In the genomic region with DNA sequence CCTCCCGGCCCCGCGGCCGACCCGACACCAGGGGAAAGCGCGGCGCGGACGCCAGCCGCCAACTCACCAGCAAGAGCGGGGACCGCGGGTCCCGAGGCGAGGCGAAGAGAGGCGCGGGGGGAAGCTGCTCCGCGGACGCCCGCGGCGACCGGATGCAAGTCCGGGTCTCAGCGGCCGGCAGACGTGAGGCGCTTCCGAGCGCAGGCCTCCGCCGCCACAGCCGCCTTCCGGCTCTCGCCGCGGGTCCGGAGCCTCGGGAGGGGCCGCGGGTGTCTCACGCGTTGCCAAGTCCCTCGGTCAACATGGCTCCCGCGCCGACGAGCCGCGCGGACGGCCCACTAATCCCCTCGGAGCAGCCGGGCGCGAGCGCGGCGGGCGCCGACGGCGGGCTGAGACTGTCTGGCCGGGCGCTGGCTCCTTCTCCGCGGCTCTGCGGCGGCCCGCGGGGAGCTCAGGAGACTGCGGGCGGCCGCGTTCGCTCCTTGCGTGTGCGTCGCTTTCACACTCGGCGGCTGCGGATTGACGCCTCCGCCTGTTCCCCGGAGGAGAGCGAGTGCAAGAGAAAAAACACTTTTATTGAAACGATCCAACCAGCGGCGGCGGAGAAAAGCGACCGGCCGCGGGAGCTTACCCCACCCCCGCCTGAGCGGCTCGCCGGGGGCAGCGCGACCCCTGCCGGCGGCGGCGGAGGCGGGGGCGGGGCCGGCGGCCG, we compare ENCODE assay signal across 1 cellular context.
A peak's percentile ranks its signal among the peaks of the same experiment; 100 is the strongest.
TF ChIP-seq lines count a peak whose summit lies in the region.

A gene (minus strand): TSS at position 521 of the 712 bp plus-strand sequence. CDS start 65,603 bp downstream, outside the sequence.

TF ChIP-seq in HepG2, 621 proteins besides CTCF, POLR2A, EP300 and RAD21 (continued from another document and continues in another):
- TF ChIP-seq, protein P1, sequence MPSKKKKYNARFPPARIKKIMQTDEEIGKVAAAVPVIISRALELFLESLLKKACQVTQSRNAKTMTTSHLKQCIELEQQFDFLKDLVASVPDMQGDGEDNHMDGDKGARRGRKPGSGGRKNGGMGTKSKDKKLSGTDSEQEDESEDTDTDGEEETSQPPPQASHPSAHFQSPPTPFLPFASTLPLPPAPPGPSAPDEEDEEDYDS (CRISPR knock-in tag; IDR thresholded peaks at IDR 0.05), result peak; percentile 78
- 0 out of 2 replicates have a peak, but pooled peaks have one; percentile 45 for TF ChIP-seq KDM5B (CRISPR knock-in tag; IDR thresholded peaks at IDR 0.05; ENCODE audit: borderline replicate concordance)
- TF ChIP-seq, protein P2, sequence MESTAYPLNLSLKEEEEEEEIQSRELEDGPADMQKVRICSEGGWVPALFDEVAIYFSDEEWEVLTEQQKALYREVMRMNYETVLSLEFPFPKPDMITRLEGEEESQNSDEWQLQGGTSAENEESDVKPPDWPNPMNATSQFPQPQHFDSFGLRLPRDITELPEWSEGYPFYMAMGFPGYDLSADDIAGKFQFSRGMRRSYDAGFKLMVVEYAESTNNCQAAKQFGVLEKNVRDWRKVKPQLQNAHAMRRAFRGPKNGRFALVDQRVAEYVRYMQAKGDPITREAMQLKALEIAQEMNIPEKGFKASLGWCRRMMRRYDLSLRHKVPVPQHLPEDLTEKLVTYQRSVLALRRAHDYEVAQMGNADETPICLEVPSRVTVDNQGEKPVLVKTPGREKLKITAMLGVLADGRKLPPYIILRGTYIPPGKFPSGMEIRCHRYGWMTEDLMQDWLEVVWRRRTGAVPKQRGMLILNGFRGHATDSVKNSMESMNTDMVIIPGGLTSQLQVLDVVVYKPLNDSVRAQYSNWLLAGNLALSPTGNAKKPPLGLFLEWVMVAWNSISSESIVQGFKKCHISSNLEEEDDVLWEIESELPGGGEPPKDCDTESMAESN (CRISPR knock-in tag; conservative IDR thresholded peaks at IDR 0.05), result 0 out of 2 replicates have a peak, but pooled peaks have one; percentile 29
- TF ChIP-seq, protein P3, sequence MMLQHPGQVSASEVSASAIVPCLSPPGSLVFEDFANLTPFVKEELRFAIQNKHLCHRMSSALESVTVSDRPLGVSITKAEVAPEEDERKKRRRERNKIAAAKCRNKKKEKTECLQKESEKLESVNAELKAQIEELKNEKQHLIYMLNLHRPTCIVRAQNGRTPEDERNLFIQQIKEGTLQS (CRISPR knock-in tag; IDR thresholded peaks at IDR 0.05), result peak; percentile 13; the same call in 1 of the 2 replicates
- TF ChIP-seq, protein P4, sequence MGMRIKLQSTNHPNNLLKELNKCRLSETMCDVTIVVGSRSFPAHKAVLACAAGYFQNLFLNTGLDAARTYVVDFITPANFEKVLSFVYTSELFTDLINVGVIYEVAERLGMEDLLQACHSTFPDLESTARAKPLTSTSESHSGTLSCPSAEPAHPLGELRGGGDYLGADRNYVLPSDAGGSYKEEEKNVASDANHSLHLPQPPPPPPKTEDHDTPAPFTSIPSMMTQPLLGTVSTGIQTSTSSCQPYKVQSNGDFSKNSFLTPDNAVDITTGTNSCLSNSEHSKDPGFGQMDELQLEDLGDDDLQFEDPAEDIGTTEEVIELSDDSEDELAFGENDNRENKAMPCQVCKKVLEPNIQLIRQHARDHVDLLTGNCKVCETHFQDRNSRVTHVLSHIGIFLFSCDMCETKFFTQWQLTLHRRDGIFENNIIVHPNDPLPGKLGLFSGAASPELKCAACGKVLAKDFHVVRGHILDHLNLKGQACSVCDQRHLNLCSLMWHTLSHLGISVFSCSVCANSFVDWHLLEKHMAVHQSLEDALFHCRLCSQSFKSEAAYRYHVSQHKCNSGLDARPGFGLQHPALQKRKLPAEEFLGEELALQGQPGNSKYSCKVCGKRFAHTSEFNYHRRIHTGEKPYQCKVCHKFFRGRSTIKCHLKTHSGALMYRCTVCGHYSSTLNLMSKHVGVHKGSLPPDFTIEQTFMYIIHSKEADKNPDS (CRISPR knock-in tag; IDR thresholded peaks at IDR 0.05), result no peak
- TF ChIP-seq AGO2 (optimal IDR thresholded peaks at IDR 0.05; ENCODE audit: low read depth, low read length), result peak; percentile 72
- no peak for TF ChIP-seq ZNF720 (CRISPR knock-in tag; IDR thresholded peaks at IDR 0.05)
- TF ChIP-seq TCF12 (IDR thresholded peaks at IDR 0.05), result no peak
- TF ChIP-seq TCF12 (CRISPR knock-in tag; IDR thresholded peaks at IDR 0.05), result 0 out of 2 replicates have a peak, but pooled peaks have one; percentile 74
- TF ChIP-seq SAP130 (CRISPR knock-in tag; IDR thresholded peaks at IDR 0.05; ENCODE audit: low read depth), result peak; percentile 44
- TF ChIP-seq ZNF225 (CRISPR knock-in tag; IDR thresholded peaks at IDR 0.05), result peak; percentile 50; the same call in 1 of the 2 replicates
- 0 out of 2 replicates have a peak, but pooled peaks have one; percentile 24 for TF ChIP-seq SMAD3 (CRISPR knock-in tag; IDR thresholded peaks at IDR 0.05)
- TF ChIP-seq ZNF782 (CRISPR knock-in tag; IDR thresholded peaks at IDR 0.05; ENCODE audit: borderline replicate concordance), result peak; percentile 14; the same call in 1 of the 2 replicates
- peak; percentile 15; the same call in 1 of the 2 replicates for TF ChIP-seq SIN3A (IDR thresholded peaks at IDR 0.05; ENCODE audit: borderline replicate concordance, low read depth, low read length)
- 0 out of 2 replicates have a peak, but pooled peaks have one; percentile 24 for TF ChIP-seq ZSCAN25 (CRISPR knock-in tag; IDR thresholded peaks at IDR 0.05)
- TF ChIP-seq, protein P5, sequence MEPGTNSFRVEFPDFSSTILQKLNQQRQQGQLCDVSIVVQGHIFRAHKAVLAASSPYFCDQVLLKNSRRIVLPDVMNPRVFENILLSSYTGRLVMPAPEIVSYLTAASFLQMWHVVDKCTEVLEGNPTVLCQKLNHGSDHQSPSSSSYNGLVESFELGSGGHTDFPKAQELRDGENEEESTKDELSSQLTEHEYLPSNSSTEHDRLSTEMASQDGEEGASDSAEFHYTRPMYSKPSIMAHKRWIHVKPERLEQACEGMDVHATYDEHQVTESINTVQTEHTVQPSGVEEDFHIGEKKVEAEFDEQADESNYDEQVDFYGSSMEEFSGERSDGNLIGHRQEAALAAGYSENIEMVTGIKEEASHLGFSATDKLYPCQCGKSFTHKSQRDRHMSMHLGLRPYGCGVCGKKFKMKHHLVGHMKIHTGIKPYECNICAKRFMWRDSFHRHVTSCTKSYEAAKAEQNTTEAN (CRISPR knock-in tag; conservative IDR thresholded peaks at IDR 0.05), result peak; percentile 76
- TF ChIP-seq, protein P6, sequence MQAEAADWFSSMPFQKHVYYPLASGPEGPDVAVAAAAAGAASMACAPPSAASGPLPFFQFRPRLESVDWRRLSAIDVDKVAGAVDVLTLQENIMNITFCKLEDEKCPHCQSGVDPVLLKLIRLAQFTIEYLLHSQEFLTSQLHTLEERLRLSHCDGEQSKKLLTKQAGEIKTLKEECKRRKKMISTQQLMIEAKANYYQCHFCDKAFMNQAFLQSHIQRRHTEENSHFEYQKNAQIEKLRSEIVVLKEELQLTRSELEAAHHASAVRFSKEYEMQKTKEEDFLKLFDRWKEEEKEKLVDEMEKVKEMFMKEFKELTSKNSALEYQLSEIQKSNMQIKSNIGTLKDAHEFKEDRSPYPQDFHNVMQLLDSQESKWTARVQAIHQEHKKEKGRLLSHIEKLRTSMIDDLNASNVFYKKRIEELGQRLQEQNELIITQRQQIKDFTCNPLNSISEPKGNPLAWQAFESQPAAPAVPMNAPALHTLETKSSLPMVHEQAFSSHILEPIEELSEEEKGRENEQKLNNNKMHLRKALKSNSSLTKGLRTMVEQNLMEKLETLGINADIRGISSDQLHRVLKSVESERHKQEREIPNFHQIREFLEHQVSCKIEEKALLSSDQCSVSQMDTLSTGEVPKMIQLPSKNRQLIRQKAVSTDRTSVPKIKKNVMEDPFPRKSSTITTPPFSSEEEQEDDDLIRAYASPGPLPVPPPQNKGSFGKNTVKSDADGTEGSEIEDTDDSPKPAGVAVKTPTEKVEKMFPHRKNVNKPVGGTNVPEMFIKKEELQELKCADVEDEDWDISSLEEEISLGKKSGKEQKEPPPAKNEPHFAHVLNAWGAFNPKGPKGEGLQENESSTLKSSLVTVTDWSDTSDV (CRISPR knock-in tag; IDR thresholded peaks at IDR 0.05), result peak; percentile 4; the same call in 1 of the 2 replicates
- TF ChIP-seq ZNF777 (CRISPR knock-in tag; IDR thresholded peaks at IDR 0.05), result peak; percentile 95
- 0 out of 2 replicates have a peak, but pooled peaks have one; percentile 11 for TF ChIP-seq ETV6 (CRISPR knock-in tag; conservative IDR thresholded peaks at IDR 0.05)
- TF ChIP-seq RBFOX2 (IDR thresholded peaks at IDR 0.05; ENCODE audit: low read depth, low read length), result peak; percentile 80
- peak; percentile 52; the same call in 1 of the 2 replicates for TF ChIP-seq KMT2B (CRISPR knock-in tag; IDR thresholded peaks at IDR 0.05)
- TF ChIP-seq, protein P7, sequence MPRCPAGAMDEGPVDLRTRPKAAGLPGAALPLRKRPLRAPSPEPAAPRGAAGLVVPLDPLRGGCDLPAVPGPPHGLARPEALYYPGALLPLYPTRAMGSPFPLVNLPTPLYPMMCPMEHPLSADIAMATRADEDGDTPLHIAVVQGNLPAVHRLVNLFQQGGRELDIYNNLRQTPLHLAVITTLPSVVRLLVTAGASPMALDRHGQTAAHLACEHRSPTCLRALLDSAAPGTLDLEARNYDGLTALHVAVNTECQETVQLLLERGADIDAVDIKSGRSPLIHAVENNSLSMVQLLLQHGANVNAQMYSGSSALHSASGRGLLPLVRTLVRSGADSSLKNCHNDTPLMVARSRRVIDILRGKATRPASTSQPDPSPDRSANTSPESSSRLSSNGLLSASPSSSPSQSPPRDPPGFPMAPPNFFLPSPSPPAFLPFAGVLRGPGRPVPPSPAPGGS (CRISPR knock-in tag; IDR thresholded peaks at IDR 0.05), result 0 out of 2 replicates have a peak, but pooled peaks have one; percentile 4
- TF ChIP-seq, protein P8, sequence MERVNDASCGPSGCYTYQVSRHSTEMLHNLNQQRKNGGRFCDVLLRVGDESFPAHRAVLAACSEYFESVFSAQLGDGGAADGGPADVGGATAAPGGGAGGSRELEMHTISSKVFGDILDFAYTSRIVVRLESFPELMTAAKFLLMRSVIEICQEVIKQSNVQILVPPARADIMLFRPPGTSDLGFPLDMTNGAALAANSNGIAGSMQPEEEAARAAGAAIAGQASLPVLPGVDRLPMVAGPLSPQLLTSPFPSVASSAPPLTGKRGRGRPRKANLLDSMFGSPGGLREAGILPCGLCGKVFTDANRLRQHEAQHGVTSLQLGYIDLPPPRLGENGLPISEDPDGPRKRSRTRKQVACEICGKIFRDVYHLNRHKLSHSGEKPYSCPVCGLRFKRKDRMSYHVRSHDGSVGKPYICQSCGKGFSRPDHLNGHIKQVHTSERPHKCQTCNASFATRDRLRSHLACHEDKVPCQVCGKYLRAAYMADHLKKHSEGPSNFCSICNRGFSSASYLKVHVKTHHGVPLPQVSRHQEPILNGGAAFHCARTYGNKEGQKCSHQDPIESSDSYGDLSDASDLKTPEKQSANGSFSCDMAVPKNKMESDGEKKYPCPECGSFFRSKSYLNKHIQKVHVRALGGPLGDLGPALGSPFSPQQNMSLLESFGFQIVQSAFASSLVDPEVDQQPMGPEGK (CRISPR knock-in tag; IDR thresholded peaks at IDR 0.05), result peak; percentile 36; the same call in 1 of the 2 replicates
- TF ChIP-seq HIVEP1 (CRISPR knock-in tag; IDR thresholded peaks at IDR 0.05), result 0 out of 2 replicates have a peak, but pooled peaks have one; percentile 2
- TF ChIP-seq BCL6 (CRISPR knock-in tag; IDR thresholded peaks at IDR 0.05), result peak; percentile 10; the same call in 1 of the 2 replicates
- TF ChIP-seq SALL1 (CRISPR knock-in tag; IDR thresholded peaks at IDR 0.05), result peak; percentile 26; the same call in 1 of the 2 replicates
- no peak for TF ChIP-seq TRIM24 (CRISPR knock-in tag; IDR thresholded peaks at IDR 0.05)
- no peak for TF ChIP-seq ARHGAP35 (CRISPR knock-in tag; IDR thresholded peaks at IDR 0.05; ENCODE audit: borderline replicate concordance)
- peak; percentile 66; the same call in 1 of the 2 replicates for TF ChIP-seq ZNF766 (CRISPR knock-in tag; IDR thresholded peaks at IDR 0.05; ENCODE audit: borderline replicate concordance)
- TF ChIP-seq ZNF776 (CRISPR knock-in tag; IDR thresholded peaks at IDR 0.05), result peak; percentile 34; the same call in 1 of the 2 replicates
- no peak for TF ChIP-seq ZNF12 (CRISPR knock-in tag; IDR thresholded peaks at IDR 0.05)
- TF ChIP-seq NR3C1 (CRISPR knock-in tag; IDR thresholded peaks at IDR 0.05), result no peak
- TF ChIP-seq CCDC6 (CRISPR knock-in tag; IDR thresholded peaks at IDR 0.05), result 0 out of 2 replicates have a peak, but pooled peaks have one; percentile 65
- peak; percentile 38 for TF ChIP-seq KMT2A (CRISPR knock-in tag; IDR thresholded peaks at IDR 0.05)
- TF ChIP-seq SPEN (CRISPR knock-in tag; IDR thresholded peaks at IDR 0.05; ENCODE audit: low read depth), result 0 out of 2 replicates have a peak, but pooled peaks have one; percentile 25
- TF ChIP-seq, protein P9, sequence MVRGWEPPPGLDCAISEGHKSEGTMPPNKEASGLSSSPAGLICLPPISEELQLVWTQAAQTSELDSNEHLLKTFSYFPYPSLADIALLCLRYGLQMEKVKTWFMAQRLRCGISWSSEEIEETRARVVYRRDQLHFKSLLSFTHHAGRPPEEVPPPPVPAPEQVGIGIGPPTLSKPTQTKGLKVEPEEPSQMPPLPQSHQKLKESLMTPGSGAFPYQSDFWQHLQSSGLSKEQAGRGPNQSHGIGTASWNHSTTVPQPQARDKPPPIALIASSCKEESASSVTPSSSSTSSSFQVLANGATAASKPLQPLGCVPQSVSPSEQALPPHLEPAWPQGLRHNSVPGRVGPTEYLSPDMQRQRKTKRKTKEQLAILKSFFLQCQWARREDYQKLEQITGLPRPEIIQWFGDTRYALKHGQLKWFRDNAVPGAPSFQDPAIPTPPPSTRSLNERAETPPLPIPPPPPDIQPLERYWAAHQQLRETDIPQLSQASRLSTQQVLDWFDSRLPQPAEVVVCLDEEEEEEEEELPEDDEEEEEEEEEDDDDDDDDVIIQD (CRISPR knock-in tag; IDR thresholded peaks at IDR 0.05; ENCODE audit: low read depth), result no peak
- TF ChIP-seq ZFX (CRISPR knock-in tag; IDR thresholded peaks at IDR 0.05; ENCODE audit: low read depth), result peak; percentile 77
- 0 out of 2 replicates have a peak, but pooled peaks have one; percentile 10 for TF ChIP-seq ZMYM2 (CRISPR knock-in tag; IDR thresholded peaks at IDR 0.05)
- TF ChIP-seq BHLHE40 (IDR thresholded peaks at IDR 0.05; ENCODE audit: low read length), result 0 out of 2 replicates have a peak, but pooled peaks have one; percentile 7
- TF ChIP-seq ZSCAN31 (CRISPR knock-in tag; IDR thresholded peaks at IDR 0.05; ENCODE audit: low read depth), result peak; percentile 50; the same call in 1 of the 2 replicates
- TF ChIP-seq ZNF205 (CRISPR knock-in tag; IDR thresholded peaks at IDR 0.05), result no peak; the same call in 1 of the 2 replicates
- TF ChIP-seq SRY (CRISPR knock-in tag; IDR thresholded peaks at IDR 0.05), result 0 out of 2 replicates have a peak, but pooled peaks have one; percentile 49
- TF ChIP-seq GABPA (IDR thresholded peaks at IDR 0.05; ENCODE audit: low read depth, low read length), result 0 out of 2 replicates have a peak, but pooled peaks have one; percentile 6
- TF ChIP-seq GABPA (CRISPR knock-in tag; IDR thresholded peaks at IDR 0.05; ENCODE audit: low read depth), result no peak
